12 cellular contexts compared by ENCODE assay signal in the genomic region with DNA sequence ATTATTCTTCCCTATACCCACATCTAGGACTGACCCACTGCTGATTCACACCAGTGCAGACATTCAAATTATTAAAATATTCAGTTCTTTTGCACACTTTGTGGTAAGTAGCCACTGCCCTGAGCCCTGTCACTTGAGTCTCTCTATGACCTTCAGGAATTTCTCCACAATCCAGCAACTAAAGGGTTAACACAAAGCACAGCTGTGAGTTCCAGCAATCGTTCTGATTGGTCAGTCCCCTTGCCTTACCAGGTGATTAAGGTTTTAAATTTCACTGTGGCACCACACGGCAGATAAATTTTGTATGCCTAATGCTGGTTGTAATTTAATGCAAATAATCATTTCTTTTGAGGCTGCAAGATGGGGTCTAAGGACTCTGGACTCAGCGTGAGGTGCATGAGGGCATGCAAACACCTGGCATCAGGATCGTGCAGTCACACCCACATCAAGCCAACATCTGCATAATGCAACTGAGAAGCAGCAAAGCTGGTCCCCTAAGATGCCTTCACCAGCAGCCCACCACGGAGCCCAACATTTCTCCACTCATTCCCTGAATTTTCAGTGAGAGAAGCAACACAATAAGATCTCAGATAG. TPM values are rescaled to one million over a fixed set of nuclear protein-coding genes. Genes with fewer than 3 reads are reported as not detected.
DNase-seq lines count a peak whose midpoint lies in the region; ATAC-seq lines count a peak whose summit lies in the region.
"Had no signal": no experiment of that assay in that cellular context is flagged by ENCODE, and none has a peak within 500 bp of the region (broad histone marks: within the 10 kb centered on the region; RNA-seq: fewer than 3 reads in every experiment).

No MANE protein-coding gene starts in this region.

- ATAC-seq in GM18519 (IDR thresholded peaks at IDR 0.05; ENCODE audit: low FRiP score, unreplicated experiment): no peak
- ATAC-seq in GM19455 (IDR thresholded peaks at IDR 0.05; ENCODE audit: unreplicated experiment): no peak
- ATAC-seq: T-helper 17 cell had no signal

- peak; percentile 43 for DNase-seq in H4 (ENCODE audit: low spot score)
- peak; percentile 13 for DNase-seq in NCI-H128 (lab: John Stamatoyannopoulos, UW; ENCODE audit: unreplicated experiment)
- peak; percentile 29 for DNase-seq in OCI-M1 (lab: John Stamatoyannopoulos, UW)
- peak; percentile 42 for DNase-seq in myocyte (ENCODE audit: low read depth)
- DNase-seq in NOMO-1 (lab: John Stamatoyannopoulos, UW; ENCODE audit: unreplicated experiment in 2 of 2): no peak
- DNase-seq: activated naive CD4-positive, alpha-beta T cell; T-helper 17 cell had no signal

RNA-seq across cellular contexts. Expression of a gene that starts 36.6 kb away (rescaled TPM):
- total RNA-seq in H4 (2014; rRNA removed; shearing (Covaris generic)): 257 and 276 TPM in 2 replicates
- total RNA-seq in myocyte: not detected in 2 replicates
- polyA plus RNA-seq in myocyte (2012): 0.09 TPM
- total RNA-seq: astrocyte, endothelial cell of umbilical vein had no signal
- polyA plus RNA-seq: endothelial cell of umbilical vein, neural cell had no signal

Comparison
In these comparisons a context has a peak if more than half of its experiments do, and no peak if none do; other contexts are left out.
1. DNase-seq: peak in H4 (single experiment), NCI-H128 (single experiment), OCI-M1 (single experiment) and myocyte (single experiment); none in NOMO-1 (0 of 2).
2. RNA of a gene that starts 36.6 kb away (total RNA-seq): 257 to 276 TPM in H4; not detected in myocyte; every median in the first group is over 100 times any median in the second.